In genomic region chr12:111335301-111335700, GRCh38 we compare ENCODE assay signal across 1 cellular context. TPM values are rescaled to one million over a fixed set of nuclear protein-coding genes. Genes with fewer than 3 reads are reported as not detected.
A peak's percentile ranks its signal among the peaks of the same experiment; 100 is the strongest.
DNase-seq lines count a peak whose midpoint lies in the region.
"Not testable (repeated sequence)": the region's sequence is repeated elsewhere in the genome, so short reads cannot be mapped to it uniquely, and the experiment has no call there.

No MANE protein-coding gene starts in this region.

- H3K27me3 ChIP-seq in SJSA1 (replicated peaks), result peaks cover 72% of the 10 kb centered on the region

- not testable (repeated sequence) for H3K4me1 ChIP-seq in SJSA1 (replicated peaks)

- H3K27ac ChIP-seq in SJSA1, result not testable (repeated sequence)

- H3K4me3 ChIP-seq in SJSA1, result not testable (repeated sequence)

- peaks cover 20% of the 10 kb centered on the region; the same call in 1 of the 2 replicates for H3K9me3 ChIP-seq in SJSA1 (replicated peaks)

- not testable (repeated sequence) for H3K36me3 ChIP-seq in SJSA1

- DNase-seq in SJSA1 (ENCODE audit: low read depth in 1 of 2, low spot score in 2 of 2), result peak; percentile 62 to 90

RNA-seq across cellular contexts. Expression of gene PHETA1, which starts 33.6 kb away (rescaled TPM):
- total RNA-seq in SJSA1 (2014; rRNA removed; shearing (Covaris generic)), result 1.8 and 8.5 TPM in 2 replicates
